In genomic region chr5:34016243-34016642, GRCh38 we compare ENCODE assay signal across 17 cellular contexts. TPM values are rescaled to one million over a fixed set of nuclear protein-coding genes. Genes with fewer than 3 reads are reported as not detected.
"Had no signal": no experiment of that assay in that cellular context is flagged by ENCODE, and none has a peak within 500 bp of the region (broad histone marks: within the 10 kb centered on the region; RNA-seq: fewer than 3 reads in every experiment).

No MANE protein-coding gene starts in this region.

- H3K9ac ChIP-seq: parathyroid adenoma had no signal

- H3K27ac ChIP-seq: esophagus squamous epithelium, lower lobe of right lung, neutrophil, parathyroid adenoma, testis, tibial artery had no signal

- H3K79me2 ChIP-seq: parathyroid adenoma had no signal

- H3K27me3 ChIP-seq: esophagus squamous epithelium, neutrophil, testis, tibial artery had no signal

- H3K9me3 ChIP-seq: esophagus squamous epithelium, lower lobe of right lung, neutrophil, testis, tibial artery had no signal

- DNase-seq: cortex of kidney; effector memory CD8-positive, alpha-beta T cell; erythroblast; esophagus squamous epithelium; left ventricle myocardium superior; lower lobe of right lung; natural killer cell; stimulated activated CD4-positive, alpha-beta T cell treated with anti-CD3 and anti-CD28 coated beads, Interleukin-2, amount 100 ng/mL, for 24 hours; stimulated activated CD4-positive, alpha-beta T cell treated with anti-CD3 and anti-CD28 coated beads, Interleukin-4, amount 100 ng/mL, for 24 hours; stimulated activated naive CD8-positive, alpha-beta T cell treated with anti-CD3 and anti-CD28 coated beads, Interleukin-15, Interleukin-2, amounts not matched to agents 100 U/mL and 50 U/mL, for 24 hours; substantia nigra; testis; tibial artery had no signal

- H3K36me3 ChIP-seq: neutrophil had no signal

- H3K4me1 ChIP-seq: lower lobe of right lung, parathyroid adenoma, testis had no signal

- H3K4me3 ChIP-seq: esophagus squamous epithelium, lower lobe of right lung, testis, tibial artery had no signal

RNA-seq across cellular contexts. Expression of gene SLC45A2, which starts 31.8 kb away (rescaled TPM):
- total RNA-seq: left ventricle myocardium superior, lower lobe of right lung, natural killer cell, sciatic nerve, urinary bladder had no signal
- polyA plus RNA-seq: urinary bladder had no signal
